20 cellular contexts compared by ENCODE assay signal in genomic region chr3:69932501-69932900, GRCh38.
DNase-seq lines count a peak whose midpoint lies in the region; ATAC-seq and TF ChIP-seq lines count a peak whose summit lies in the region.
"Had no signal": no experiment of that assay in that cellular context is flagged by ENCODE, and none has a peak within 500 bp of the region (broad histone marks: within the 10 kb centered on the region; RNA-seq: fewer than 3 reads in every experiment).

No MANE protein-coding gene starts in this region.

- DNase-seq in cardiac muscle cell (ENCODE audit: low read depth in 1 of 2, low spot score in 1 of 2): peak in 1 of 2 donors; percentile 10
- no peak for DNase-seq in right cardiac atrium
- peak; percentile 44 for DNase-seq in adipocyte (ENCODE audit: low read depth)
- peak; percentile 48 for DNase-seq in fibroblast of gingiva (ENCODE audit: low read depth)
- no peak for DNase-seq in KBM-7
- DNase-seq in activated effector memory CD4-positive, alpha-beta T cell treated with Interleukin-2 at 50 U/mL for 16 hours: no peak
- DNase-seq in psoas muscle: no peak
- DNase-seq: CD4-positive, CD25-positive, alpha-beta regulatory T cell; CD8-positive, alpha-beta memory T cell; COR-L47; DMS 273 treated with DMSO at 0.1 percent for 48 hours; DMS53; DND-41; EL; GOT3; H7; HFFc6 had no signal

- H3K4me3 ChIP-seq in cardiac muscle cell (no peak overlapping the region), right cardiac atrium (ENCODE audit: low read length) (no peak overlapping the region), adipocyte (ENCODE audit: low read length) (no peak overlapping the region), psoas muscle (no peak overlapping the region)
- H3K4me3 ChIP-seq: BLaER1 treated with 17β-estradiol and CSF1 and Interleukin-3, amounts not matched to agents 10 nM and 100 nM had no signal

- WGBS in right cardiac atrium: 86% methylated on average over 3 of the region's 3 CpGs
- WGBS in psoas muscle, 3 donors: 88 to 91% (median 89%) methylated on average over 3 of the region's 3 CpGs

- H3K27ac ChIP-seq in cardiac muscle cell (peak overlapping the region; percentile 44), right cardiac atrium (ENCODE audit: low read length) (no peak overlapping the region), psoas muscle (no peak overlapping the region)
- H3K27ac ChIP-seq: BLaER1 treated with 17β-estradiol and CSF1 and Interleukin-3, amounts not matched to agents 10 nM and 100 nM; HL-60 had no signal

- ATAC-seq in right cardiac atrium (no peak), psoas muscle (no peak)
- ATAC-seq: HCT116 had no signal

- H3K9me3 ChIP-seq in cardiac muscle cell (ENCODE audit: low read depth) (no peaks in the 10 kb centered on the region), right cardiac atrium (ENCODE audit: control insufficient read depth, low read length) (no peaks in the 10 kb centered on the region), adipocyte (ENCODE audit: control insufficient read depth, low read length) (no peaks in the 10 kb centered on the region), psoas muscle (no peaks in the 10 kb centered on the region)
- H3K9me3 ChIP-seq: BLaER1 treated with 17β-estradiol and CSF1 and Interleukin-3, amounts not matched to agents 10 nM and 100 nM had no signal

- H3K36me3 ChIP-seq in cardiac muscle cell (no peaks in the 10 kb centered on the region), adipocyte (ENCODE audit: control insufficient read depth, insufficient read depth, low read length, severe bottlenecking) (no peaks in the 10 kb centered on the region), psoas muscle (ENCODE audit: insufficient read depth in 1 of 2, low read depth in 1 of 2) (peaks cover 0 to 2% of the 10 kb centered on the region in 2 donors)

- H3K4me1 ChIP-seq in cardiac muscle cell (ENCODE audit: low read depth) (peaks cover 15% of the 10 kb centered on the region), right cardiac atrium (ENCODE audit: control insufficient read depth, insufficient read depth, low read length) (peaks cover 6% of the 10 kb centered on the region), adipocyte (ENCODE audit: control insufficient read depth, insufficient read depth, low read length) (no peaks in the 10 kb centered on the region), psoas muscle (no peaks in the 10 kb centered on the region)

- H3K9ac ChIP-seq in adipocyte (ENCODE audit: low read length): no peak overlapping the region
- H3K9ac ChIP-seq: BLaER1 treated with 17β-estradiol and CSF1 and Interleukin-3, amounts not matched to agents 10 nM and 100 nM had no signal

- intact Hi-C loops in right cardiac atrium (cut with DNase I): no loop called here
- intact Hi-C loops in psoas muscle (cut with DNase I): no loop called here

- H3K27me3 ChIP-seq in cardiac muscle cell (no peaks in the 10 kb centered on the region), right cardiac atrium (ENCODE audit: control insufficient read depth, insufficient read depth) (no peaks in the 10 kb centered on the region), adipocyte (replicated peaks; ENCODE audit: control insufficient read depth, insufficient read depth, low read length) (no peaks in the 10 kb centered on the region), psoas muscle (ENCODE audit: insufficient read depth in 3 of 3, low read length in 2 of 3) (no peaks in the 10 kb centered on the region)
- H3K27me3 ChIP-seq: BLaER1 treated with 17β-estradiol and CSF1 and Interleukin-3, amounts not matched to agents 10 nM and 100 nM had no signal

- TF ChIP-seq CTCF in cardiac muscle cell (IDR thresholded peaks at IDR 0.05; ENCODE audit: low read depth, low read length) (no peak), psoas muscle (IDR thresholded peaks at IDR 0.05) (no peak)

- in situ Hi-C loops in KBM-7 (cut with MboI; ENCODE audit: low pct_unique_long_range_greater_than_20kb, low sequenced_read_pairs): no loop called here

Comparison
In these comparisons a context has a peak if more than half of its experiments do, and no peak if none do; other contexts are left out.
1. DNase-seq: peak in adipocyte (single experiment) and fibroblast of gingiva (single experiment); none in right cardiac atrium (0 of 3), KBM-7 (single experiment), activated effector memory CD4-positive, alpha-beta T cell treated with Interleukin-2 at 50 U/mL for 16 hours (single experiment) and psoas muscle (0 of 2).